Comparison of ENCODE assay signal across 8 cellular contexts in the genomic region with DNA sequence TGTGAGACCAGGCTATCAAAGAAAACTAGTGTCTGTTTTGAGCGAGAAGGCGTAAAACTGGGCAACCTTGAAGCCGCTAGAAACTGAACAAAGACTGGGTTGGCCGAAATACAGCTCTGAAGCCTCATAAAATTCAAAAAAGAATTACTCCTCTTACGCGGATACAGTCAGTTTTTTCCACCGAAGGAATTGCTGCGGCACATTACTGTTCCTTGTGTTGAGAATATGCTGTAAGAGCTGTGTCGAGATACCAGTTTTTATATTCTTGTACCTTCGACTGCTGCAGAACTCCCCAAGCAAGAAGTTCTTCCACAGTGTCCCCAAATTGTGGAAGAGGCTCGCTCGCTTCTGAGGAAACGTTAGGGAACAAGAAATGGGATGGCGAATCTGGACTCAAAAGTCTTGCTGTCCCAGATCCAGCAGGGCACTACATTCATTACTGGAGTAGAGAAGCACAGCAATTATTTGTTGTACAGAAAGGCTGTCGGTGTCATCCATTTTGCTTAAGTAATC. TPM values are rescaled to one million over a fixed set of nuclear protein-coding genes. Genes with fewer than 3 reads are reported as not detected.
DNase-seq lines count a peak whose midpoint lies in the region; ATAC-seq, FAIRE-seq and TF ChIP-seq lines count a peak whose summit lies in the region.

No MANE protein-coding gene starts in this region.

- H3K27me3 Mint-ChIP-seq in WTC11 (ENCODE audit: low read depth): no peaks in the 10 kb centered on the region

- H3K27ac ChIP-seq in heart left ventricle: peak overlapping the region; percentile 80 to 96 (median 91)

- H3K4me3 Mint-ChIP-seq in WTC11: peak overlapping the region; percentile 99

- intact Hi-C loops in heart left ventricle (cut with DNase I): no loop called here

- CTCF ChIA-PET in WTC11 (lab: Charles Lee): interaction anchor here (0.6 to 1.3 kb wide), 6 partner anchors 24 to 1472 kb away, joined by 3 to 7 read pairs (median 4); no protein-coding TSS in a partner anchor

- TF ChIP-seq POLR2A in heart left ventricle (IDR thresholded peaks at IDR 0.05): no peak

- H3K4me3 ChIP-seq in heart left ventricle: peak overlapping the region; percentile 33 to 87 (median 82)
- peak overlapping the region; percentile 83 for H3K4me3 ChIP-seq in skeletal muscle cell (ENCODE audit: low read depth, low read length)

- H3K27ac Mint-ChIP-seq in WTC11: peak overlapping the region; percentile 99

- DNase-seq in NCI-H1105 treated with DMSO at 0.1 percent for 48 hours (lab: John Stamatoyannopoulos, UW) (peak; percentile 30), NCI-H1105 (lab: John Stamatoyannopoulos, UW) (no peak), WTC11 (ENCODE audit: low spot score) (no peak), heart left ventricle (no peak), skeletal muscle cell (ENCODE audit: low read depth) (no peak), HTR-8/SVneo (ENCODE audit: insufficient read length, low spot score) (no peak)

- POLR2A ChIA-PET in WTC11 (lab: Charles Lee): interaction anchor here (0.9 to 1.3 kb wide), 3 partner anchors 9 to 250 kb away, joined by 3 to 4 read pairs (median 3); no protein-coding TSS in a partner anchor

- peaks cover 0 to 27% (median 20%) of the 10 kb centered on the region in 9 donors for H3K36me3 ChIP-seq in heart left ventricle

- peaks cover 31% of the 10 kb centered on the region for H3K4me1 Mint-ChIP-seq in WTC11

- no peaks in the 10 kb centered on the region for H3K9me3 Mint-ChIP-seq in WTC11

- 16 to 25% (median 24%) methylated on average over 15 of the region's 15 CpGs for WGBS in heart left ventricle, 4 donors

- H3K9me3 ChIP-seq in heart left ventricle: no peaks in the 10 kb centered on the region

- ATAC-seq in HG02981 (IDR thresholded peaks at IDR 0.05; ENCODE audit: unreplicated experiment): peak; percentile 12
- ATAC-seq in WTC11: no peak
- peak; percentile 3 to 16 (median 12) for ATAC-seq in heart left ventricle
- no peak for ATAC-seq in GM21825 (IDR thresholded peaks at IDR 0.05; ENCODE audit: unreplicated experiment)

- H3K27me3 ChIP-seq in heart left ventricle: no peaks in the 10 kb centered on the region

- no peak for FAIRE-seq in HTR-8/SVneo (lab: Jason Lieb, UNC)

- H3K36me3 Mint-ChIP-seq in WTC11: peaks cover 28% of the 10 kb centered on the region

- peaks cover 0 to 38% (median 22%) of the 10 kb centered on the region in 12 donors for H3K4me1 ChIP-seq in heart left ventricle

- no peak for TF ChIP-seq CTCF in WTC11 (IDR thresholded peaks at IDR 0.05)
- no peak for TF ChIP-seq CTCF in heart left ventricle (IDR thresholded peaks at IDR 0.05)

TF ChIP-seq in WTC11, 78 proteins besides CTCF, POLR2A, EP300 and RAD21:
- TF ChIP-seq SMAD3 (CRISPR knock-in tag; IDR thresholded peaks at IDR 0.05; ENCODE audit: borderline replicate concordance): no peak
- TF ChIP-seq NFYB (CRISPR knock-in tag; conservative IDR thresholded peaks at IDR 0.05; ENCODE audit: low read depth): no peak
- TF ChIP-seq GRHL2 (CRISPR knock-in tag; IDR thresholded peaks at IDR 0.05; ENCODE audit: insufficient replicate concordance, severe bottlenecking): no peak
- TF ChIP-seq, protein P1, sequence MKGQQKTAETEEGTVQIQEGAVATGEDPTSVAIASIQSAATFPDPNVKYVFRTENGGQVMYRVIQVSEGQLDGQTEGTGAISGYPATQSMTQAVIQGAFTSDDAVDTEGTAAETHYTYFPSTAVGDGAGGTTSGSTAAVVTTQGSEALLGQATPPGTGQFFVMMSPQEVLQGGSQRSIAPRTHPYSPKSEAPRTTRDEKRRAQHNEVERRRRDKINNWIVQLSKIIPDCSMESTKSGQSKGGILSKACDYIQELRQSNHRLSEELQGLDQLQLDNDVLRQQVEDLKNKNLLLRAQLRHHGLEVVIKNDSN (CRISPR knock-in tag; IDR thresholded peaks at IDR 0.05): 0 out of 2 replicates have a peak, but pooled peaks have one; percentile 6
- TF ChIP-seq, protein P2, sequence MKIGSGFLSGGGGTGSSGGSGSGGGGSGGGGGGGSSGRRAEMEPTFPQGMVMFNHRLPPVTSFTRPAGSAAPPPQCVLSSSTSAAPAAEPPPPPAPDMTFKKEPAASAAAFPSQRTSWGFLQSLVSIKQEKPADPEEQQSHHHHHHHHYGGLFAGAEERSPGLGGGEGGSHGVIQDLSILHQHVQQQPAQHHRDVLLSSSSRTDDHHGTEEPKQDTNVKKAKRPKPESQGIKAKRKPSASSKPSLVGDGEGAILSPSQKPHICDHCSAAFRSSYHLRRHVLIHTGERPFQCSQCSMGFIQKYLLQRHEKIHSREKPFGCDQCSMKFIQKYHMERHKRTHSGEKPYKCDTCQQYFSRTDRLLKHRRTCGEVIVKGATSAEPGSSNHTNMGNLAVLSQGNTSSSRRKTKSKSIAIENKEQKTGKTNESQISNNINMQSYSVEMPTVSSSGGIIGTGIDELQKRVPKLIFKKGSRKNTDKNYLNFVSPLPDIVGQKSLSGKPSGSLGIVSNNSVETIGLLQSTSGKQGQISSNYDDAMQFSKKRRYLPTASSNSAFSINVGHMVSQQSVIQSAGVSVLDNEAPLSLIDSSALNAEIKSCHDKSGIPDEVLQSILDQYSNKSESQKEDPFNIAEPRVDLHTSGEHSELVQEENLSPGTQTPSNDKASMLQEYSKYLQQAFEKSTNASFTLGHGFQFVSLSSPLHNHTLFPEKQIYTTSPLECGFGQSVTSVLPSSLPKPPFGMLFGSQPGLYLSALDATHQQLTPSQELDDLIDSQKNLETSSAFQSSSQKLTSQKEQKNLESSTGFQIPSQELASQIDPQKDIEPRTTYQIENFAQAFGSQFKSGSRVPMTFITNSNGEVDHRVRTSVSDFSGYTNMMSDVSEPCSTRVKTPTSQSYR (CRISPR knock-in tag; IDR thresholded peaks at IDR 0.05): no peak
- TF ChIP-seq, protein P3, sequence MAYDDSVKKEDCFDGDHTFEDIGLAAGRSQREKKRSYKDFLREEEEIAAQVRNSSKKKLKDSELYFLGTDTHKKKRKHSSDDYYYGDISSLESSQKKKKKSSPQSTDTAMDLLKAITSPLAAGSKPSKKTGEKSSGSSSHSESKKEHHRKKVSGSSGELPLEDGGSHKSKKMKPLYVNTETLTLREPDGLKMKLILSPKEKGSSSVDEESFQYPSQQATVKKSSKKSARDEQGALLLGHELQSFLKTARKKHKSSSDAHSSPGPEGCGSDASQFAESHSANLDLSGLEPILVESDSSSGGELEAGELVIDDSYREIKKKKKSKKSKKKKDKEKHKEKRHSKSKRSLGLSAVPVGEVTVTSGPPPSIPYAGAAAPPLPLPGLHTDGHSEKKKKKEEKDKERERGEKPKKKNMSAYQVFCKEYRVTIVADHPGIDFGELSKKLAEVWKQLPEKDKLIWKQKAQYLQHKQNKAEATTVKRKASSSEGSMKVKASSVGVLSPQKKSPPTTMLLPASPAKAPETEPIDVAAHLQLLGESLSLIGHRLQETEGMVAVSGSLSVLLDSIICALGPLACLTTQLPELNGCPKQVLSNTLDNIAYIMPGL (CRISPR knock-in tag; IDR thresholded peaks at IDR 0.05): no peak
- no peak for TF ChIP-seq ZNF138 (CRISPR knock-in tag; conservative IDR thresholded peaks at IDR 0.05)
- TF ChIP-seq ETV6 (CRISPR knock-in tag; IDR thresholded peaks at IDR 0.05): 0 out of 2 replicates have a peak, but pooled peaks have one; percentile 49
- TF ChIP-seq, protein P4, sequence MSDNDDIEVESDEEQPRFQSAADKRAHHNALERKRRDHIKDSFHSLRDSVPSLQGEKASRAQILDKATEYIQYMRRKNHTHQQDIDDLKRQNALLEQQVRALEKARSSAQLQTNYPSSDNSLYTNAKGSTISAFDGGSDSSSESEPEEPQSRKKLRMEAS (CRISPR knock-in tag; IDR thresholded peaks at IDR 0.05): 0 out of 2 replicates have a peak, but pooled peaks have one; percentile 17
- TF ChIP-seq FOXK1 (CRISPR knock-in tag; IDR thresholded peaks at IDR 0.05): no peak
- TF ChIP-seq, protein P5, sequence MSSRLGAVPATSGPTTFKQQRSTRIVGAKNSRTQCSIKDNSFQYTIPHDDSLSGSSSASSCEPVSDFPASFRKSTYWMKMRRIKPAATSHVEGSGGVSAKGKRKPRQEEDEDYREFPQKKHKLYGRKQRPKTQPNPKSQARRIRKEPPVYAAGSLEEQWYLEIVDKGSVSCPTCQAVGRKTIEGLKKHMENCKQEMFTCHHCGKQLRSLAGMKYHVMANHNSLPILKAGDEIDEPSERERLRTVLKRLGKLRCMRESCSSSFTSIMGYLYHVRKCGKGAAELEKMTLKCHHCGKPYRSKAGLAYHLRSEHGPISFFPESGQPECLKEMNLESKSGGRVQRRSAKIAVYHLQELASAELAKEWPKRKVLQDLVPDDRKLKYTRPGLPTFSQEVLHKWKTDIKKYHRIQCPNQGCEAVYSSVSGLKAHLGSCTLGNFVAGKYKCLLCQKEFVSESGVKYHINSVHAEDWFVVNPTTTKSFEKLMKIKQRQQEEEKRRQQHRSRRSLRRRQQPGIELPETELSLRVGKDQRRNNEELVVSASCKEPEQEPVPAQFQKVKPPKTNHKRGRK (CRISPR knock-in tag; IDR thresholded peaks at IDR 0.05; ENCODE audit: borderline replicate concordance): no peak
- TF ChIP-seq, protein P6, sequence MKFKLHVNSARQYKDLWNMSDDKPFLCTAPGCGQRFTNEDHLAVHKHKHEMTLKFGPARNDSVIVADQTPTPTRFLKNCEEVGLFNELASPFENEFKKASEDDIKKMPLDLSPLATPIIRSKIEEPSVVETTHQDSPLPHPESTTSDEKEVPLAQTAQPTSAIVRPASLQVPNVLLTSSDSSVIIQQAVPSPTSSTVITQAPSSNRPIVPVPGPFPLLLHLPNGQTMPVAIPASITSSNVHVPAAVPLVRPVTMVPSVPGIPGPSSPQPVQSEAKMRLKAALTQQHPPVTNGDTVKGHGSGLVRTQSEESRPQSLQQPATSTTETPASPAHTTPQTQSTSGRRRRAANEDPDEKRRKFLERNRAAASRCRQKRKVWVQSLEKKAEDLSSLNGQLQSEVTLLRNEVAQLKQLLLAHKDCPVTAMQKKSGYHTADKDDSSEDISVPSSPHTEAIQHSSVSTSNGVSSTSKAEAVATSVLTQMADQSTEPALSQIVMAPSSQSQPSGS (CRISPR knock-in tag; IDR thresholded peaks at IDR 0.05; ENCODE audit: borderline replicate concordance, low read depth): no peak

RNA-seq across cellular contexts. Expression of a gene that starts 0.5 kb away (rescaled TPM):
- total RNA-seq in WTC11 (2021) (465 to 500 TPM (median 472 TPM) in 3 replicates), heart left ventricle (1,000 to 10,000 TPM in 4 of 9 donors, 100 to 1,000 TPM in 5; 646 to 1,301 (median 986) TPM)
- polyA plus RNA-seq in heart left ventricle: 1,000 to 10,000 TPM; 1,329 to 1,466 TPM

RNA-seq across cellular contexts. Expression of a gene that starts 38.3 kb away (rescaled TPM):
- total RNA-seq in WTC11 (2021) (1.1 to 1.4 TPM (median 1.2 TPM) in 3 replicates), heart left ventricle (10 to 100 TPM in 8 of 9 donors, 1 to 10 TPM in 1; 9.4 to 26.8 (median 24.0) TPM)
- polyA plus RNA-seq in heart left ventricle: 1 to 10 TPM; 3.1 to 4.7 TPM

RNA-seq across cellular contexts. Expression of a gene that starts 40.5 kb away (rescaled TPM):
- total RNA-seq in WTC11 (2021) (68.2 to 81.2 TPM (median 72.6 TPM) in 3 replicates), heart left ventricle (10 to 100 TPM; 30.8 to 86.3 (median 58.2) TPM)
- polyA plus RNA-seq in heart left ventricle: 10 to 100 TPM; 21.8 to 54.2 TPM

Comparison
In these comparisons a context has a peak if more than half of its experiments do, and no peak if none do; other contexts are left out.
1. ATAC-seq: peak in HG02981 (single experiment) and heart left ventricle (4 of 4); none in WTC11 (single experiment) and GM21825 (single experiment).